14 cellular contexts compared by ENCODE assay signal in genomic region chr2:227534714-227535113, GRCh38.
DNase-seq lines count a peak whose midpoint lies in the region; ATAC-seq, FAIRE-seq and TF ChIP-seq lines count a peak whose summit lies in the region.
"Had no signal": no experiment of that assay in that cellular context is flagged by ENCODE, and none has a peak within 500 bp of the region (broad histone marks: within the 10 kb centered on the region; RNA-seq: fewer than 3 reads in every experiment).

No MANE protein-coding gene starts in this region.

- no peak overlapping the region for H3K4me2 ChIP-seq in trophoblast cell (ENCODE audit: low read length)
- H3K4me2 ChIP-seq: hepatocyte had no signal

- no peak overlapping the region for H2BK120ac ChIP-seq in trophoblast cell (ENCODE audit: insufficient read depth, low read length, poor library complexity)

- no peak for TF ChIP-seq POLR2A in GM12891 (IDR thresholded peaks at IDR 0.05; ENCODE audit: low read depth, low read length)

- no peak overlapping the region for H3K14ac ChIP-seq in trophoblast cell (ENCODE audit: low read length)

- no peak overlapping the region for H3K4me3 ChIP-seq in trophoblast cell (ENCODE audit: low read depth, low read length)
- H3K4me3 ChIP-seq: hepatocyte, Peyer's patch had no signal

- no peak overlapping the region for H4K91ac ChIP-seq in trophoblast cell (ENCODE audit: low read depth, low read length)

- no peak overlapping the region for H2BK12ac ChIP-seq in trophoblast cell (ENCODE audit: low read length)

- no peak for DNase-seq in GM12891 (ENCODE audit: insufficient read length, low spot score)
- DNase-seq in trophoblast cell = no peak
- DNase-seq in HK-2 (ENCODE audit: unreplicated experiment) = no peak
- DNase-seq in SKM-1 (lab: John Stamatoyannopoulos, UW; ENCODE audit: unreplicated experiment) = no peak
- DNase-seq in activated gamma-delta T cell (lab: John Stamatoyannopoulos, UW) = no peak
- DNase-seq: activated CD8-positive, alpha-beta memory T cell treated with anti-CD3 and anti-CD28 coated beads, Interleukin-2, amount 50 U/mL, for 4 hours; mammary epithelial cell; NCI-H2171; Peyer's patch had no signal

- no peak overlapping the region for H2AFZ ChIP-seq in trophoblast cell (ENCODE audit: insufficient read depth, low read length, poor library complexity)
- H2AFZ ChIP-seq: hepatocyte had no signal

- H4K12ac ChIP-seq in trophoblast cell (ENCODE audit: low read depth, low read length) = no peak overlapping the region

- ATAC-seq in GM19372 (IDR thresholded peaks at IDR 0.05; ENCODE audit: low read depth, unreplicated experiment) (peak; percentile 86), HG02759 (IDR thresholded peaks at IDR 0.05; ENCODE audit: unreplicated experiment) (peak; percentile 79), HG03442 (IDR thresholded peaks at IDR 0.05; ENCODE audit: unreplicated experiment) (peak; percentile 87)

- no peaks in the 10 kb centered on the region for H3K27me3 ChIP-seq in trophoblast cell (ENCODE audit: insufficient read depth, low read length)
- H3K27me3 ChIP-seq: hepatocyte, Peyer's patch had no signal

- H3K9ac ChIP-seq in trophoblast cell (ENCODE audit: low read length) = no peak overlapping the region

- no peak overlapping the region for H3K4ac ChIP-seq in trophoblast cell (ENCODE audit: low read depth, low read length)

- H3K36me3 ChIP-seq in trophoblast cell (ENCODE audit: control insufficient read depth in 1 of 2, insufficient read depth in 2 of 2, low read length in 2 of 2) = peaks cover 7 to 12% of the 10 kb centered on the region in 2 experiments

- no peak overlapping the region for H3K23ac ChIP-seq in trophoblast cell (ENCODE audit: low read length)

- H2BK5ac ChIP-seq in trophoblast cell (ENCODE audit: low read depth, low read length, poor library complexity) = no peak overlapping the region

- H3K79me2 ChIP-seq in trophoblast cell (ENCODE audit: control insufficient read depth, insufficient read depth, low read length, poor library complexity) = no peaks in the 10 kb centered on the region

- no peaks in the 10 kb centered on the region for H3K9me3 ChIP-seq in trophoblast cell (ENCODE audit: insufficient read depth, low read depth, low read length)
- H3K9me3 ChIP-seq: Peyer's patch had no signal

- H3K79me1 ChIP-seq in trophoblast cell (ENCODE audit: low read length) = no peaks in the 10 kb centered on the region

- no peak overlapping the region for H2AK5ac ChIP-seq in trophoblast cell (ENCODE audit: low read length)

- no peak overlapping the region for H3K27ac ChIP-seq in trophoblast cell (ENCODE audit: low read depth, low read length)
- H3K27ac ChIP-seq: hepatocyte, Peyer's patch had no signal

- no peak overlapping the region for H3K18ac ChIP-seq in trophoblast cell (ENCODE audit: low read length)

- H4K8ac ChIP-seq in trophoblast cell (ENCODE audit: low read depth, low read length) = no peak overlapping the region

- FAIRE-seq in GM12891 (lab: Jason Lieb, UNC) = peak; percentile 91
- FAIRE-seq: H1 had no signal

- no peaks in the 10 kb centered on the region for H3K4me1 ChIP-seq in trophoblast cell (ENCODE audit: control insufficient read depth in 1 of 2, insufficient read depth in 2 of 2, low read length in 2 of 2)
- H3K4me1 ChIP-seq: Peyer's patch had no signal

- no CpG with 5 or more reads among the region's 3 CpGs for WGBS in trophoblast cell (ENCODE audit: extremely low coverage, insufficient coverage, insufficient read length)

TF ChIP-seq in GM12891, 5 proteins besides CTCF, POLR2A, EP300 and RAD21:
- TF ChIP-seq POU2F2 (IDR thresholded peaks at IDR 0.05; ENCODE audit: low read depth, low read length) = no peak
- no peak for TF ChIP-seq PAX5 (IDR thresholded peaks at IDR 0.05; ENCODE audit: insufficient read depth, low read length, severe bottlenecking)
- no peak for TF ChIP-seq TAF1 (IDR thresholded peaks at IDR 0.05; ENCODE audit: low read depth, low read length)
- TF ChIP-seq SPI1 (IDR thresholded peaks at IDR 0.05; ENCODE audit: low read depth, low read length) = peak; percentile 86
- no peak for TF ChIP-seq POLR2AphosphoS5 (IDR thresholded peaks at IDR 0.05; ENCODE audit: low read depth, low read length)
